1 cellular context compared by ENCODE assay signal in genomic region chr11:85854557-85855340, GRCh38.
TF ChIP-seq lines count a peak whose summit lies in the region.

No MANE protein-coding gene starts in this region.

TF ChIP-seq in K562, 482 proteins besides CTCF, POLR2A, EP300 and RAD21 (continued from another document and continues in another):
- TF ChIP-seq, protein P1, sequence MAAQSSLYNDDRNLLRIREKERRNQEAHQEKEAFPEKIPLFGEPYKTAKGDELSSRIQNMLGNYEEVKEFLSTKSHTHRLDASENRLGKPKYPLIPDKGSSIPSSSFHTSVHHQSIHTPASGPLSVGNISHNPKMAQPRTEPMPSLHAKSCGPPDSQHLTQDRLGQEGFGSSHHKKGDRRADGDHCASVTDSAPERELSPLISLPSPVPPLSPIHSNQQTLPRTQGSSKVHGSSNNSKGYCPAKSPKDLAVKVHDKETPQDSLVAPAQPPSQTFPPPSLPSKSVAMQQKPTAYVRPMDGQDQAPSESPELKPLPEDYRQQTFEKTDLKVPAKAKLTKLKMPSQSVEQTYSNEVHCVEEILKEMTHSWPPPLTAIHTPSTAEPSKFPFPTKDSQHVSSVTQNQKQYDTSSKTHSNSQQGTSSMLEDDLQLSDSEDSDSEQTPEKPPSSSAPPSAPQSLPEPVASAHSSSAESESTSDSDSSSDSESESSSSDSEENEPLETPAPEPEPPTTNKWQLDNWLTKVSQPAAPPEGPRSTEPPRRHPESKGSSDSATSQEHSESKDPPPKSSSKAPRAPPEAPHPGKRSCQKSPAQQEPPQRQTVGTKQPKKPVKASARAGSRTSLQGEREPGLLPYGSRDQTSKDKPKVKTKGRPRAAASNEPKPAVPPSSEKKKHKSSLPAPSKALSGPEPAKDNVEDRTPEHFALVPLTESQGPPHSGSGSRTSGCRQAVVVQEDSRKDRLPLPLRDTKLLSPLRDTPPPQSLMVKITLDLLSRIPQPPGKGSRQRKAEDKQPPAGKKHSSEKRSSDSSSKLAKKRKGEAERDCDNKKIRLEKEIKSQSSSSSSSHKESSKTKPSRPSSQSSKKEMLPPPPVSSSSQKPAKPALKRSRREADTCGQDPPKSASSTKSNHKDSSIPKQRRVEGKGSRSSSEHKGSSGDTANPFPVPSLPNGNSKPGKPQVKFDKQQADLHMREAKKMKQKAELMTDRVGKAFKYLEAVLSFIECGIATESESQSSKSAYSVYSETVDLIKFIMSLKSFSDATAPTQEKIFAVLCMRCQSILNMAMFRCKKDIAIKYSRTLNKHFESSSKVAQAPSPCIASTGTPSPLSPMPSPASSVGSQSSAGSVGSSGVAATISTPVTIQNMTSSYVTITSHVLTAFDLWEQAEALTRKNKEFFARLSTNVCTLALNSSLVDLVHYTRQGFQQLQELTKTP (IDR thresholded peaks at IDR 0.05; ENCODE audit: low read depth in 1 of 2, partially characterized antibody in 2 of 2): peak in 1 of 2 experiments; percentile 23
- TF ChIP-seq JUN (IDR thresholded peaks at IDR 0.05; ENCODE audit: borderline replicate concordance, low read depth, low read length): 0 out of 2 replicates have a peak, but pooled peaks have one; percentile 21
- no peak for TF ChIP-seq JUN (CRISPR knock-in tag; IDR thresholded peaks at IDR 0.05; ENCODE audit: borderline replicate concordance)
- TF ChIP-seq RBM15 (IDR thresholded peaks at IDR 0.05; ENCODE audit: insufficient read depth, low read length): no peak
- no peak for TF ChIP-seq NFIC (IDR thresholded peaks at IDR 0.05)
- no peak for TF ChIP-seq RNF219 (CRISPR knock-in tag; IDR thresholded peaks at IDR 0.05)
- no peak for TF ChIP-seq KLF16 (IDR thresholded peaks at IDR 0.05)
- TF ChIP-seq LEF1 (IDR thresholded peaks at IDR 0.05): no peak
- no peak for TF ChIP-seq ZNF584 (CRISPR knock-in tag; IDR thresholded peaks at IDR 0.05; ENCODE audit: low read depth)
- TF ChIP-seq ARHGAP35 (IDR thresholded peaks at IDR 0.05; ENCODE audit: partially characterized antibody): no peak
- TF ChIP-seq ZNF174 (CRISPR knock-in tag; IDR thresholded peaks at IDR 0.05): no peak
- no peak for TF ChIP-seq PTRF (tag; IDR thresholded peaks at IDR 0.05)
- TF ChIP-seq HMG20A (CRISPR knock-in tag; conservative IDR thresholded peaks at IDR 0.05): no peak
- no peak for TF ChIP-seq SNRNP70 (optimal IDR thresholded peaks at IDR 0.05; ENCODE audit: low read depth, low read length)
- no peak for TF ChIP-seq SETDB1 (IDR thresholded peaks at IDR 0.05; ENCODE audit: low read length)
- TF ChIP-seq, protein P2, sequence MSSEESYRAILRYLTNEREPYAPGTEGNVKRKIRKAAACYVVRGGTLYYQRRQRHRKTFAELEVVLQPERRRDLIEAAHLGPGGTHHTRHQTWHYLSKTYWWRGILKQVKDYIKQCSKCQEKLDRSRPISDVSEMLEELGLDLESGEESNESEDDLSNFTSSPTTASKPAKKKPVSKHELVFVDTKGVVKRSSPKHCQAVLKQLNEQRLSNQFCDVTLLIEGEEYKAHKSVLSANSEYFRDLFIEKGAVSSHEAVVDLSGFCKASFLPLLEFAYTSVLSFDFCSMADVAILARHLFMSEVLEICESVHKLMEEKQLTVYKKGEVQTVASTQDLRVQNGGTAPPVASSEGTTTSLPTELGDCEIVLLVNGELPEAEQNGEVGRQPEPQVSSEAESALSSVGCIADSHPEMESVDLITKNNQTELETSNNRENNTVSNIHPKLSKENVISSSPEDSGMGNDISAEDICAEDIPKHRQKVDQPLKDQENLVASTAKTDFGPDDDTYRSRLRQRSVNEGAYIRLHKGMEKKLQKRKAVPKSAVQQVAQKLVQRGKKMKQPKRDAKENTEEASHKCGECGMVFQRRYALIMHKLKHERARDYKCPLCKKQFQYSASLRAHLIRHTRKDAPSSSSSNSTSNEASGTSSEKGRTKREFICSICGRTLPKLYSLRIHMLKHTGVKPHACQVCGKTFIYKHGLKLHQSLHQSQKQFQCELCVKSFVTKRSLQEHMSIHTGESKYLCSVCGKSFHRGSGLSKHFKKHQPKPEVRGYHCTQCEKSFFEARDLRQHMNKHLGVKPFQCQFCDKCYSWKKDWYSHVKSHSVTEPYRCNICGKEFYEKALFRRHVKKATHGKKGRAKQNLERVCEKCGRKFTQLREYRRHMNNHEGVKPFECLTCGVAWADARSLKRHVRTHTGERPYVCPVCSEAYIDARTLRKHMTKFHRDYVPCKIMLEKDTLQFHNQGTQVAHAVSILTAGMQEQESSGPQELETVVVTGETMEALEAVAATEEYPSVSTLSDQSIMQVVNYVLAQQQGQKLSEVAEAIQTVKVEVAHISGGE (CRISPR knock-in tag; IDR thresholded peaks at IDR 0.05): no peak
- TF ChIP-seq OTX1 (CRISPR knock-in tag; IDR thresholded peaks at IDR 0.05): no peak
- peak; percentile 44; the same call in 1 of the 2 replicates for TF ChIP-seq EHMT2 (IDR thresholded peaks at IDR 0.05)
- no peak for TF ChIP-seq SAFB (IDR thresholded peaks at IDR 0.05; ENCODE audit: borderline replicate concordance, low read depth, low read length)
- peak; percentile 46 for TF ChIP-seq TARDBP (IDR thresholded peaks at IDR 0.05)
- TF ChIP-seq, protein P3, sequence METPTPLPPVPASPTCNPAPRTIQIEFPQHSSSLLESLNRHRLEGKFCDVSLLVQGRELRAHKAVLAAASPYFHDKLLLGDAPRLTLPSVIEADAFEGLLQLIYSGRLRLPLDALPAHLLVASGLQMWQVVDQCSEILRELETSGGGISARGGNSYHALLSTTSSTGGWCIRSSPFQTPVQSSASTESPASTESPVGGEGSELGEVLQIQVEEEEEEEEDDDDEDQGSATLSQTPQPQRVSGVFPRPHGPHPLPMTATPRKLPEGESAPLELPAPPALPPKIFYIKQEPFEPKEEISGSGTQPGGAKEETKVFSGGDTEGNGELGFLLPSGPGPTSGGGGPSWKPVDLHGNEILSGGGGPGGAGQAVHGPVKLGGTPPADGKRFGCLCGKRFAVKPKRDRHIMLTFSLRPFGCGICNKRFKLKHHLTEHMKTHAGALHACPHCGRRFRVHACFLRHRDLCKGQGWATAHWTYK (CRISPR knock-in tag; IDR thresholded peaks at IDR 0.05): no peak
- TF ChIP-seq FOXJ3 (CRISPR knock-in tag; IDR thresholded peaks at IDR 0.05): no peak
- TF ChIP-seq TGIF2 (CRISPR knock-in tag; IDR thresholded peaks at IDR 0.05): no peak
- TF ChIP-seq ZNF165 (CRISPR knock-in tag; IDR thresholded peaks at IDR 0.05; ENCODE audit: borderline replicate concordance): no peak
- no peak for TF ChIP-seq SREBF2 (CRISPR knock-in tag; IDR thresholded peaks at IDR 0.05)
- no peak for TF ChIP-seq NFXL1 (CRISPR knock-in tag; IDR thresholded peaks at IDR 0.05)
- TF ChIP-seq, protein P4, sequence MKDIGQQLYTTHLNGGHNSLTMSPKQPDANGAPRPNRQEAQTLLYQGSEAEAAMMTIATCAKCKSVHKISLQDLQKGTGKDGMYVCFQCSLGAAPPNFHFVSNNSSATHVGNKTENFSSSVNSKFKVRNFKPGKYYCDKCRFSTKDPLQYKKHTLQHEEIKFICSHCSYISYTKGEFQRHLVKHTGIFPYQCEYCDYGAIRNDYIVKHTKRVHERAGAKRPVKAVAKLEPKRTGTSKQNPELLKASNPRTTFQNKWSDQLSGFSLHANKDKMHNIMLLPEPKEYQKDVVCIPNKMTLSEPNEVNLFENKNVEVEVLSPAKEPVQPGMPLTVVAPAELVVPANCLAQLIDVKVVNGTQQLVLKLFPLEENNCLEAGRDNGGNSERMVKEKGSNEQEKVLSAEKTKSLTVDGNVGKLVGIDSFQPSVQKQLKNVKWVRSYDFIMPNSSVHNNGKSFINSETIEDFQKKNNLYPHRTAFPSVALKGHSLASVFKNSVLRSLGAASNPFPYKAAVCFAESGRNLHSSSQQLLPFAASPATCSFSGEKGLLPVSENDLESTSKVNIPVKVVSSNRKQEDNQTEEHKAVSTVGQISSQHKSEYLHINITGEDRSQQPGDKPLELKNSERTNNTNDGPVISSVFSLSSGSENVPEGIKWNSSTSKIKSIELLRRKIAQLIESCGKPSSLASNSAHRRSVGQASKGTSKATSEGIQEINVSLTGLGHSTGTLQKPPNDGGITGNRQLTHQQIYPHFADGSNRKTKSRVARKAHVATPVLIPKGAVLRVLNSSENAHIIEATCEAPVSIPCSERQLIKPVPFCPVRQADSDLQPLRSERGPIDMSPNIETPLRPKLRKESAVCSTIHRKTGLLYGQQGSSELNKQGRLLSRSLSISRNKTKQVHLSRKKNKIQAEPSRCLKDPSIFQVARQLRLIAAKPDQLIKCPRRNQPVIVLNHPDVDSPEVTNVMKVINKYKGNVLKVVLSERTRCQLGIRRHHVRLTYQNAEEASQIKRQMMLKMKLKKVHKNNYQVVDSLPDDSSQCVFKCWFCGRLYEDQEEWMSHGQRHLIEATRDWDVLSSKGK (CRISPR knock-in tag; IDR thresholded peaks at IDR 0.05): no peak
- TF ChIP-seq, protein P5, sequence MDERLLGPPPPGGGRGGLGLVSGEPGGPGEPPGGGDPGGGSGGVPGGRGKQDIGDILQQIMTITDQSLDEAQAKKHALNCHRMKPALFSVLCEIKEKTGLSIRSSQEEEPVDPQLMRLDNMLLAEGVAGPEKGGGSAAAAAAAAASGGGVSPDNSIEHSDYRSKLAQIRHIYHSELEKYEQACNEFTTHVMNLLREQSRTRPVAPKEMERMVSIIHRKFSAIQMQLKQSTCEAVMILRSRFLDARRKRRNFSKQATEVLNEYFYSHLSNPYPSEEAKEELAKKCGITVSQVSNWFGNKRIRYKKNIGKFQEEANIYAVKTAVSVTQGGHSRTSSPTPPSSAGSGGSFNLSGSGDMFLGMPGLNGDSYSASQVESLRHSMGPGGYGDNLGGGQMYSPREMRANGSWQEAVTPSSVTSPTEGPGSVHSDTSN (CRISPR knock-in tag; IDR thresholded peaks at IDR 0.05; ENCODE audit: low read depth): no peak
- TF ChIP-seq, protein P5 (tag; conservative IDR thresholded peaks at IDR 0.05; ENCODE audit: low read depth): no peak
- no peak for TF ChIP-seq ZFP30 (CRISPR knock-in tag; IDR thresholded peaks at IDR 0.05; ENCODE audit: borderline replicate concordance)
- no peak for TF ChIP-seq BRCA1 (IDR thresholded peaks at IDR 0.05)
- TF ChIP-seq BRCA1 (CRISPR knock-in tag; IDR thresholded peaks at IDR 0.05): no peak
- TF ChIP-seq ZNF41 (CRISPR knock-in tag; conservative IDR thresholded peaks at IDR 0.05): no peak
- TF ChIP-seq, protein P6, sequence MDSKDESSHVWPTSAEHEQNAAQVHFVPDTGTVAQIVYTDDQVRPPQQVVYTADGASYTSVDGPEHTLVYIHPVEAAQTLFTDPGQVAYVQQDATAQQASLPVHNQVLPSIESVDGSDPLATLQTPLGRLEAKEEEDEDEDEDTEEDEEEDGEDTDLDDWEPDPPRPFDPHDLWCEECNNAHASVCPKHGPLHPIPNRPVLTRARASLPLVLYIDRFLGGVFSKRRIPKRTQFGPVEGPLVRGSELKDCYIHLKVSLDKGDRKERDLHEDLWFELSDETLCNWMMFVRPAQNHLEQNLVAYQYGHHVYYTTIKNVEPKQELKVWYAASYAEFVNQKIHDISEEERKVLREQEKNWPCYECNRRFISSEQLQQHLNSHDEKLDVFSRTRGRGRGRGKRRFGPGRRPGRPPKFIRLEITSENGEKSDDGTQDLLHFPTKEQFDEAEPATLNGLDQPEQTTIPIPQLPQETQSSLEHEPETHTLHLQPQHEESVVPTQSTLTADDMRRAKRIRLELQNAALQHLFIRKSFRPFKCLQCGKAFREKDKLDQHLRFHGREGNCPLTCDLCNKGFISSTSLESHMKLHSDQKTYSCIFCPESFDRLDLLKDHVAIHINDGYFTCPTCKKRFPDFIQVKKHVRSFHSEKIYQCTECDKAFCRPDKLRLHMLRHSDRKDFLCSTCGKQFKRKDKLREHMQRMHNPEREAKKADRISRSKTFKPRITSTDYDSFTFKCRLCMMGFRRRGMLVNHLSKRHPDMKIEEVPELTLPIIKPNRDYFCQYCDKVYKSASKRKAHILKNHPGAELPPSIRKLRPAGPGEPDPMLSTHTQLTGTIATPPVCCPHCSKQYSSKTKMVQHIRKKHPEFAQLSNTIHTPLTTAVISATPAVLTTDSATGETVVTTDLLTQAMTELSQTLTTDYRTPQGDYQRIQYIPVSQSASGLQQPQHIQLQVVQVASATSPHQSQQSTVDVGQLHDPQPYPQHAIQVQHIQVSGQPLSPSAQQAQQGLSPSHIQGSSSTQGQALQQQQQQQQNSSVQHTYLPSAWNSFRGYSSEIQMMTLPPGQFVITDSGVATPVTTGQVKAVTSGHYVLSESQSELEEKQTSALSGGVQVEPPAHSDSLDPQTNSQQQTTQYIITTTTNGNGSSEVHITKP (IDR thresholded peaks at IDR 0.05; ENCODE audit: partially characterized antibody): no peak
- TF ChIP-seq TAF15 (IDR thresholded peaks at IDR 0.05; ENCODE audit: low read depth, low read length): no peak
- TF ChIP-seq, protein P7, sequence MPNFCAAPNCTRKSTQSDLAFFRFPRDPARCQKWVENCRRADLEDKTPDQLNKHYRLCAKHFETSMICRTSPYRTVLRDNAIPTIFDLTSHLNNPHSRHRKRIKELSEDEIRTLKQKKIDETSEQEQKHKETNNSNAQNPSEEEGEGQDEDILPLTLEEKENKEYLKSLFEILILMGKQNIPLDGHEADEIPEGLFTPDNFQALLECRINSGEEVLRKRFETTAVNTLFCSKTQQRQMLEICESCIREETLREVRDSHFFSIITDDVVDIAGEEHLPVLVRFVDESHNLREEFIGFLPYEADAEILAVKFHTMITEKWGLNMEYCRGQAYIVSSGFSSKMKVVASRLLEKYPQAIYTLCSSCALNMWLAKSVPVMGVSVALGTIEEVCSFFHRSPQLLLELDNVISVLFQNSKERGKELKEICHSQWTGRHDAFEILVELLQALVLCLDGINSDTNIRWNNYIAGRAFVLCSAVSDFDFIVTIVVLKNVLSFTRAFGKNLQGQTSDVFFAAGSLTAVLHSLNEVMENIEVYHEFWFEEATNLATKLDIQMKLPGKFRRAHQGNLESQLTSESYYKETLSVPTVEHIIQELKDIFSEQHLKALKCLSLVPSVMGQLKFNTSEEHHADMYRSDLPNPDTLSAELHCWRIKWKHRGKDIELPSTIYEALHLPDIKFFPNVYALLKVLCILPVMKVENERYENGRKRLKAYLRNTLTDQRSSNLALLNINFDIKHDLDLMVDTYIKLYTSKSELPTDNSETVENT (CRISPR knock-in tag; IDR thresholded peaks at IDR 0.05): no peak
- peak; percentile 46 for TF ChIP-seq BHLHE40 (IDR thresholded peaks at IDR 0.05; ENCODE audit: low read length)
- no peak for TF ChIP-seq NCOA6 (IDR thresholded peaks at IDR 0.05)
- no peak for TF ChIP-seq ZSCAN32 (CRISPR knock-in tag; IDR thresholded peaks at IDR 0.05)
